ENCODE assay signal across 8 cellular contexts in the genomic region with DNA sequence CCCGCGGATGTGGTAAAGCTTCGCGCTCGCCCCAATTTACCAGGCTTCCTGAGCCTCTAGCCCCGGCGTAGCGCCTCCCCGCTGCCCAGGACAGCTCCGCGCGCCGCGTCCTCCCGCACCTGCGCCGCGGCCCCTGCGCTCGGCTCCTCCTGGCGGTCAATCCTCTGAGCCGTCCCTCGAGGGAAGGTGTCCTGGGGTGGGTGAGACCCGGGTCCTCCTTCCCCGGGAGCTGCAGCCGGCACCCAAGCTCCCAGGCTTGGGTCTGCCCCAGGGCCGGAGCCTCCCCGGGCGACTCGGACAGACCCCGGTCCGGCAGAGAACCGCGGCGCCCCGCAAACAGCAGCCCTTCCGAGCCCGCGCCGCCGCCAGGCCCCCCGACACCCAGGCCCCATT. TPM values are rescaled to one million over a fixed set of nuclear protein-coding genes. Genes with fewer than 3 reads are reported as not detected.
DNase-seq lines count a peak whose midpoint lies in the region; ATAC-seq and TF ChIP-seq lines count a peak whose summit lies in the region.

No MANE protein-coding gene starts in this region.

- H3F3A ChIP-seq in SK-N-SH (replicated peaks; ENCODE audit: insufficient read depth): peaks cover 7% of the 10 kb centered on the region

- BruUV-seq in Caco-2 (replicated peaks; lab: Mats Ljungman, UMichigan): no TSS peak

- H3K9me3 ChIP-seq in Caco-2 (no peaks in the 10 kb centered on the region), SK-N-SH (no peaks in the 10 kb centered on the region)

- peak overlapping the region; percentile 72 for H3K27ac Mint-ChIP-seq in Caco-2 (ENCODE audit: unreplicated experiment)
- peak overlapping the region in 1 of 2 donors; percentile 84 for H3K27ac Mint-ChIP-seq in activated naive CD4-positive, alpha-beta T cell treated with anti-CD3 and anti-CD28 coated beads, Interleukin-2, amount 50 U/mL, for 72 hours

- H3K27me3 Mint-ChIP-seq in Caco-2 (ENCODE audit: insufficient read depth, unreplicated experiment): no peaks in the 10 kb centered on the region

- H3K9me3 Mint-ChIP-seq in Caco-2 (ENCODE audit: unreplicated experiment): no peaks in the 10 kb centered on the region
- H3K9me3 Mint-ChIP-seq in activated naive CD4-positive, alpha-beta T cell treated with anti-CD3 and anti-CD28 coated beads, Interleukin-2, amount 50 U/mL, for 72 hours: no peaks in the 10 kb centered on the region

- intact Hi-C loops in Caco-2 (cut with micrococcal nuclease; ENCODE audit: unreplicated experiment): loop anchor here (1.0 to 2.0 kb wide), 2 partner anchors 85 to 159 kb away; no protein-coding TSS in a partner anchor
- intact Hi-C loops in left ventricle myocardium superior (cut with micrococcal nuclease): loop anchor here (5.0 to 10.0 kb wide), 2 partner anchors 57 to 155 kb away; no protein-coding TSS in a partner anchor

- DNase-seq in Caco-2 (peak; percentile 80 to 84), SK-N-SH (peak; percentile 86), left ventricle myocardium superior (peak; percentile 81), retina (peak; percentile 86), SW480 (ENCODE audit: low spot score) (no peak)
- peak; percentile 77 to 85 for DNase-seq in activated naive CD4-positive, alpha-beta T cell treated with anti-CD3 and anti-CD28 coated beads, Interleukin-2, amount 50 U/mL, for 72 hours (ENCODE audit: low spot score in 2 of 2)

- H3K4me1 ChIP-seq in Caco-2 (peaks cover 18% of the 10 kb centered on the region), SK-N-SH (ENCODE audit: control insufficient read depth in 1 of 2, insufficient read depth in 2 of 2, low read depth in 1 of 2, low read length in 1 of 2) (peaks cover 21 to 28% of the 10 kb centered on the region in 2 experiments; a peak in 3 of 4 replicates)

- ATAC-seq in GM19351 (IDR thresholded peaks at IDR 0.05; ENCODE audit: unreplicated experiment) (peak; percentile 53), HG03457 (IDR thresholded peaks at IDR 0.05; ENCODE audit: unreplicated experiment) (peak; percentile 40), left ventricle myocardium superior (peak; percentile 69)
- peak; percentile 62 to 73 for ATAC-seq in activated naive CD4-positive, alpha-beta T cell treated with anti-CD3 and anti-CD28 coated beads, Interleukin-2, amount 50 U/mL, for 72 hours

- WGBS in SK-N-SH (ENCODE audit: low lambda C conversion rate): no CpG with 5 or more reads among the region's 42 CpGs

- no peaks in the 10 kb centered on the region for H3K36me3 ChIP-seq in Caco-2 (ENCODE audit: control insufficient read depth, insufficient read depth, low read length)
- no peaks in the 10 kb centered on the region for H3K36me3 ChIP-seq in SK-N-SH (replicated peaks in 1 of 2; ENCODE audit: control insufficient read depth in 1 of 2, insufficient read depth in 2 of 2, low read length in 1 of 2)

- H3K36me3 Mint-ChIP-seq in Caco-2 (ENCODE audit: insufficient read depth, unreplicated experiment): peaks cover 28% of the 10 kb centered on the region
- H3K36me3 Mint-ChIP-seq in activated naive CD4-positive, alpha-beta T cell treated with anti-CD3 and anti-CD28 coated beads, Interleukin-2, amount 50 U/mL, for 72 hours: peaks cover 10 to 17% of the 10 kb centered on the region in 2 donors

- peak overlapping the region; percentile 78 for H3K9ac ChIP-seq in SK-N-SH

- H3K79me2 ChIP-seq in SK-N-SH (ENCODE audit: insufficient read depth): peaks cover 58% of the 10 kb centered on the region

- peaks cover 13% of the 10 kb centered on the region for H3K4me1 Mint-ChIP-seq in Caco-2 (ENCODE audit: low read depth, unreplicated experiment)

- peak; percentile 58 for TF ChIP-seq RAD21 in SK-N-SH (IDR thresholded peaks at IDR 0.05; ENCODE audit: low read length)

- peak; percentile 56 to 58 for TF ChIP-seq CTCF in Caco-2 (IDR thresholded peaks at IDR 0.05; ENCODE audit: insufficient read depth in 1 of 2, low read depth in 1 of 2, low read length in 1 of 2, severe bottlenecking in 1 of 2, unreplicated experiment in 1 of 2)
- TF ChIP-seq CTCF in SK-N-SH (IDR thresholded peaks at IDR 0.05): peak; percentile 71

- H3K27me3 ChIP-seq in Caco-2 (replicated peaks; ENCODE audit: control insufficient read depth, insufficient read depth, low read length): no peaks in the 10 kb centered on the region
- no peaks in the 10 kb centered on the region for H3K27me3 ChIP-seq in SK-N-SH (ENCODE audit: insufficient read depth)

- peaks cover 3% of the 10 kb centered on the region; the same call in 1 of the 2 replicates for H4K20me1 ChIP-seq in SK-N-SH (ENCODE audit: insufficient read depth)

- peak overlapping the region; percentile 53; the same call in 1 of the 2 replicates for H2AFZ ChIP-seq in SK-N-SH (ENCODE audit: low read depth)

- H3K4me2 ChIP-seq in SK-N-SH: peak overlapping the region; percentile 89

- CTCF ChIA-PET in Caco-2 (lab: Charles Lee): interaction anchor here (0.6 to 2.2 kb wide), 21 partner anchors 9 to 1385 kb away, joined by 3 to 21 read pairs (median 3); a partner anchor contains a TSS
- CTCF ChIA-PET in SK-N-SH (lab: Yijun Ruan, JAX): interaction anchor here (0.6 to 6.8 kb wide), 42 partner anchors 8 to 195 kb away, joined by 3 to 69 read pairs (median 4); no protein-coding TSS in a partner anchor

- peak overlapping the region; percentile 85 for H3K4me3 Mint-ChIP-seq in Caco-2 (ENCODE audit: unreplicated experiment)

- H3K27ac ChIP-seq in SK-N-SH (ENCODE audit: low read depth in 2 of 2, low read length in 1 of 2): peak overlapping the region; percentile 72 to 84

- POLR2A ChIA-PET in Caco-2 (lab: Charles Lee): interaction anchor here (0.6 to 1.6 kb wide), 5 partner anchors 46 to 146 kb away, joined by 3 to 5 read pairs (median 4); a partner anchor contains a TSS
- POLR2A ChIA-PET in SK-N-SH (lab: Yijun Ruan, JAX): no interaction called here

- H3K4me3 ChIP-seq in Caco-2 (ENCODE audit: low read depth, low read length): peak overlapping the region; percentile 78
- H3K4me3 ChIP-seq in SK-N-SH (ENCODE audit: low read depth in 2 of 2, low read length in 1 of 2): peak overlapping the region; percentile 73 to 97

- no peaks in the 10 kb centered on the region for H3K9me2 ChIP-seq in SK-N-SH

- TF ChIP-seq EP300 in SK-N-SH (IDR thresholded peaks at IDR 0.05; ENCODE audit: borderline replicate concordance in 1 of 2, low read depth in 1 of 2, low read length in 1 of 2): peak in 1 of 2 experiments; percentile 50; a peak in 1 of 4 replicates

TF ChIP-seq in SK-N-SH, 30 proteins besides CTCF, POLR2A, EP300 and RAD21 (continues in another document):
- TF ChIP-seq SIN3A (IDR thresholded peaks at IDR 0.05; ENCODE audit: borderline replicate concordance, low read depth, low read length): peak; percentile 76; the same call in 1 of the 2 replicates
- TF ChIP-seq, protein P1, sequence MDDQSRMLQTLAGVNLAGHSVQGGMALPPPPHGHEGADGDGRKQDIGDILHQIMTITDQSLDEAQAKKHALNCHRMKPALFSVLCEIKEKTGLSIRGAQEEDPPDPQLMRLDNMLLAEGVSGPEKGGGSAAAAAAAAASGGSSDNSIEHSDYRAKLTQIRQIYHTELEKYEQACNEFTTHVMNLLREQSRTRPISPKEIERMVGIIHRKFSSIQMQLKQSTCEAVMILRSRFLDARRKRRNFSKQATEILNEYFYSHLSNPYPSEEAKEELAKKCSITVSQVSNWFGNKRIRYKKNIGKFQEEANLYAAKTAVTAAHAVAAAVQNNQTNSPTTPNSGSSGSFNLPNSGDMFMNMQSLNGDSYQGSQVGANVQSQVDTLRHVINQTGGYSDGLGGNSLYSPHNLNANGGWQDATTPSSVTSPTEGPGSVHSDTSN (IDR thresholded peaks at IDR 0.05): 0 out of 2 replicates have a peak, but pooled peaks have one; percentile 4
- TF ChIP-seq, protein P2, sequence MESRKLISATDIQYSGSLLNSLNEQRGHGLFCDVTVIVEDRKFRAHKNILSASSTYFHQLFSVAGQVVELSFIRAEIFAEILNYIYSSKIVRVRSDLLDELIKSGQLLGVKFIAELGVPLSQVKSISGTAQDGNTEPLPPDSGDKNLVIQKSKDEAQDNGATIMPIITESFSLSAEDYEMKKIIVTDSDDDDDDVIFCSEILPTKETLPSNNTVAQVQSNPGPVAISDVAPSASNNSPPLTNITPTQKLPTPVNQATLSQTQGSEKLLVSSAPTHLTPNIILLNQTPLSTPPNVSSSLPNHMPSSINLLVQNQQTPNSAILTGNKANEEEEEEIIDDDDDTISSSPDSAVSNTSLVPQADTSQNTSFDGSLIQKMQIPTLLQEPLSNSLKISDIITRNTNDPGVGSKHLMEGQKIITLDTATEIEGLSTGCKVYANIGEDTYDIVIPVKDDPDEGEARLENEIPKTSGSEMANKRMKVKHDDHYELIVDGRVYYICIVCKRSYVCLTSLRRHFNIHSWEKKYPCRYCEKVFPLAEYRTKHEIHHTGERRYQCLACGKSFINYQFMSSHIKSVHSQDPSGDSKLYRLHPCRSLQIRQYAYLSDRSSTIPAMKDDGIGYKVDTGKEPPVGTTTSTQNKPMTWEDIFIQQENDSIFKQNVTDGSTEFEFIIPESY (IDR thresholded peaks at IDR 0.05; ENCODE audit: borderline replicate concordance, low read depth): no peak
- TF ChIP-seq TAF1 (IDR thresholded peaks at IDR 0.05; ENCODE audit: borderline replicate concordance, low read depth, low read length): peak; percentile 64; the same call in 1 of the 2 replicates
- TF ChIP-seq CHD2 (IDR thresholded peaks at IDR 0.05; ENCODE audit: low read length, partially characterized antibody): no peak

RNA-seq across cellular contexts. Expression of a gene that starts 0.5 kb away (rescaled TPM):
- total RNA-seq in Caco-2 (2022) (43.9 and 45.1 TPM in 2 replicates), left ventricle myocardium superior (9.0 TPM)
- 22.6 and 23.2 TPM in 2 replicates for polyA plus RNA-seq in SK-N-SH (2012; rRNA removed)
- polyA plus RNA-seq in SK-N-SH (2012; cell fraction: cytosol; rRNA removed): 19.3 and 20.5 TPM in 2 replicates
- polyA plus RNA-seq in SK-N-SH (2012; cell fraction: nucleus; rRNA removed): 53.0 and 90.2 TPM in 2 replicates
- 10 to 100 TPM; 42.2 to 52.0 TPM for total RNA-seq in activated naive CD4-positive, alpha-beta T cell treated with anti-CD3 and anti-CD28 coated beads, Interleukin-2, amount 50 U/mL, for 72 hours
